ENCODE assay signal across 8 cellular contexts in the genomic region with DNA sequence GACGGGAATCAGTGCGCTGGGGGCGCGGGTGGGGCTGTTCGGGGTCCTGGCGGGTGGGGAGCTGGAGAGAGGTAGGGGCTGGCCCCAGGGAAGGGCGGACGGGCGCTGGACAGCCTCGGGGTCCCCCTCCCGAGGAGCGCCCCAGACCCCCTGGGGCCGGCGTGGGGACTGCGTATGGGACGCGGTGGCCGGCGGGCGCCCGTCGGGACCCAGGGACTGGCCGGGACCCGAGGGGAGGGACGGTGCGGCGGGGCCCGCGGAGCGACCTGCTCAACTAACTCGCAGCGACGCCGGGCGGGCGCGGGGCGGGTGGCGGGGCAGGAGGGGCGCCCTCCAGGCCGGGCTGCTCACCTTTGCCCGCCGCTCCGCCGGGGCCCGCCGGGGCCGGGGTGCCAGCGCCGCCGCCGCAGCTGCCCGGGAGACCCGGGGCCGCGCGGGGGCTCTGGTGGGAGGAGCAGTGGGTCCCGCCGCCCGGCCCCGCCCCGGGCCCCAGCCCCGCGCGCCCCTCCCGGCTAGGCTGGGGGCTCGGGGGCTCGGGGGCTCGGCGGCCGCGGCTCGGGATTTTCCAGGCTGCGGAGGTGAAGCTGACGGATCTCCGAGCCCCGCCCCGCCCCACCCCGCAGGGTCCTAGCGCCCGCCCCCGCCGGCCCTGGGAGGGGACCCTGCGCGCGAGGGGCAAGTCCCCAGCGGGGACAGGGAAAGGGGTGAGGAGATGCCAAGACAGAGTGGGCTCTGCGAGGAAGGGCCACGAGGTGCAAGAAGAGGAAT. TPM values are rescaled to one million over a fixed set of nuclear protein-coding genes. Genes with fewer than 3 reads are reported as not detected.
A peak's percentile ranks its signal among the peaks of the same experiment; 100 is the strongest.
DNase-seq lines count a peak whose midpoint lies in the region; ATAC-seq and TF ChIP-seq lines count a peak whose summit lies in the region.

No MANE protein-coding gene starts in this region.

- peak; percentile 32 to 69 (median 63) for DNase-seq in NCI-H1417 (lab: John Stamatoyannopoulos, UW)
- no peak for DNase-seq in NCI-H1417 treated with DMSO at 0.1 percent for 48 hours (lab: John Stamatoyannopoulos, UW)
- DNase-seq in NCI-H69 (lab: John Stamatoyannopoulos, UW): peak; percentile 80
- DNase-seq in activated T-helper 2 cell treated with anti-CD3 and anti-CD28 coated beads, Interferon-gamma antibody, Interleukin-2, Interleukin-4, amounts not matched to agents 10 μg/mL and 5 μg/mL and 100 μg/mL, durations not matched to agents 14 hours and 24 hours and 36 hours (ENCODE audit: low spot score): peak; percentile 36
- DNase-seq in progenitor cell of endocrine pancreas (ENCODE audit: low spot score, unreplicated experiment): peak; percentile 58
- DNase-seq in NK-92 treated with Interleukin-12 subunit alpha and Interleukin-12 subunit beta, amount 100 ng/mL, for 24 hours (lab: John Stamatoyannopoulos, UW): no peak
- no peak for DNase-seq in globus pallidus (ENCODE audit: low spot score)

- H3K4me1 ChIP-seq in gastroesophageal sphincter: peaks cover 0 to 57% (median 20%) of the 10 kb centered on the region in 3 donors

- no peak overlapping the region for H3K27ac Mint-ChIP-seq in activated T-helper 2 cell treated with anti-CD3 and anti-CD28 coated beads, Interferon-gamma antibody, Interleukin-2, Interleukin-4, amounts not matched to agents 10 μg/mL and 5 μg/mL and 100 μg/mL, durations not matched to agents 14 hours and 24 hours and 36 hours
- H3K27ac Mint-ChIP-seq in progenitor cell of endocrine pancreas: peak overlapping the region; percentile 89

- H3K36me3 ChIP-seq in gastroesophageal sphincter: peaks cover 0 to 8% of the 10 kb centered on the region in 2 donors

- intact Hi-C loops in activated T-helper 2 cell treated with anti-CD3 and anti-CD28 coated beads, Interferon-gamma antibody, Interleukin-2, Interleukin-4, amounts not matched to agents 10 μg/mL and 5 μg/mL and 100 μg/mL, durations not matched to agents 14 hours and 24 hours and 36 hours (cut with micrococcal nuclease): no loop called here

- peak overlapping the region; percentile 65 to 84 for H3K4me3 ChIP-seq in gastroesophageal sphincter

- H3K9me3 Mint-ChIP-seq in activated T-helper 2 cell treated with anti-CD3 and anti-CD28 coated beads, Interferon-gamma antibody, Interleukin-2, Interleukin-4, amounts not matched to agents 10 μg/mL and 5 μg/mL and 100 μg/mL, durations not matched to agents 14 hours and 24 hours and 36 hours: no peaks in the 10 kb centered on the region
- H3K9me3 Mint-ChIP-seq in progenitor cell of endocrine pancreas (ENCODE audit: low read depth): no peaks in the 10 kb centered on the region

- H3K4me1 Mint-ChIP-seq in activated T-helper 2 cell treated with anti-CD3 and anti-CD28 coated beads, Interferon-gamma antibody, Interleukin-2, Interleukin-4, amounts not matched to agents 10 μg/mL and 5 μg/mL and 100 μg/mL, durations not matched to agents 14 hours and 24 hours and 36 hours (ENCODE audit: low read depth): peaks cover 8% of the 10 kb centered on the region
- H3K4me1 Mint-ChIP-seq in progenitor cell of endocrine pancreas (ENCODE audit: low read depth): peaks cover 71% of the 10 kb centered on the region

- no peaks in the 10 kb centered on the region for H3K36me3 Mint-ChIP-seq in activated T-helper 2 cell treated with anti-CD3 and anti-CD28 coated beads, Interferon-gamma antibody, Interleukin-2, Interleukin-4, amounts not matched to agents 10 μg/mL and 5 μg/mL and 100 μg/mL, durations not matched to agents 14 hours and 24 hours and 36 hours (ENCODE audit: low read depth)
- no peaks in the 10 kb centered on the region for H3K36me3 Mint-ChIP-seq in progenitor cell of endocrine pancreas (ENCODE audit: insufficient read depth)

- peak overlapping the region in 2 of 4 donors; percentile 43 to 81 for H3K27ac ChIP-seq in gastroesophageal sphincter

- WGBS in gastroesophageal sphincter (ENCODE audit: low coverage in 1 of 2), 2 donors: 0% methylated on average over 1 of the region's 89 CpGs; no CpG with 5 or more reads in 1 of the 2 donors

- TF ChIP-seq CTCF in gastroesophageal sphincter (IDR thresholded peaks at IDR 0.05): no peak
- TF ChIP-seq CTCF in progenitor cell of endocrine pancreas (IDR thresholded peaks at IDR 0.05; ENCODE audit: unreplicated experiment): no peak

- H3K27me3 ChIP-seq in gastroesophageal sphincter: no peaks in the 10 kb centered on the region

- TF ChIP-seq POLR2A in gastroesophageal sphincter (IDR thresholded peaks at IDR 0.05): no peak

- peak; percentile 58 for ATAC-seq in gastroesophageal sphincter

- peaks cover 6% of the 10 kb centered on the region for H3K27me3 Mint-ChIP-seq in activated T-helper 2 cell treated with anti-CD3 and anti-CD28 coated beads, Interferon-gamma antibody, Interleukin-2, Interleukin-4, amounts not matched to agents 10 μg/mL and 5 μg/mL and 100 μg/mL, durations not matched to agents 14 hours and 24 hours and 36 hours (ENCODE audit: low read depth)
- H3K27me3 Mint-ChIP-seq in progenitor cell of endocrine pancreas: no peaks in the 10 kb centered on the region

- TF ChIP-seq EP300 in gastroesophageal sphincter (IDR thresholded peaks at IDR 0.05): no peak

- peak overlapping the region; percentile 72 for H3K4me3 Mint-ChIP-seq in activated T-helper 2 cell treated with anti-CD3 and anti-CD28 coated beads, Interferon-gamma antibody, Interleukin-2, Interleukin-4, amounts not matched to agents 10 μg/mL and 5 μg/mL and 100 μg/mL, durations not matched to agents 14 hours and 24 hours and 36 hours (ENCODE audit: low read depth)
- H3K4me3 Mint-ChIP-seq in progenitor cell of endocrine pancreas (ENCODE audit: low read depth): peak overlapping the region; percentile 85

- H3K9me3 ChIP-seq in gastroesophageal sphincter: no peaks in the 10 kb centered on the region

RNA-seq across cellular contexts. Expression of a gene that starts 12.3 kb away (rescaled TPM):
- total RNA-seq in activated T-helper 2 cell treated with anti-CD3 and anti-CD28 coated beads, Interferon-gamma antibody, Interleukin-2, Interleukin-4, amounts not matched to agents 10 μg/mL and 5 μg/mL and 100 μg/mL, durations not matched to agents 14 hours and 24 hours and 36 hours: 10.7 and 16.0 TPM in 2 replicates
- total RNA-seq in gastroesophageal sphincter: 10 to 100 TPM; 35.8 to 56.6 (median 45.0) TPM
- 212 and 220 TPM in 2 replicates for total RNA-seq in progenitor cell of endocrine pancreas

RNA-seq across cellular contexts. Expression of a gene that starts 29.3 kb away (rescaled TPM):
- 95.2 and 96.2 TPM in 2 replicates for total RNA-seq in activated T-helper 2 cell treated with anti-CD3 and anti-CD28 coated beads, Interferon-gamma antibody, Interleukin-2, Interleukin-4, amounts not matched to agents 10 μg/mL and 5 μg/mL and 100 μg/mL, durations not matched to agents 14 hours and 24 hours and 36 hours
- total RNA-seq in gastroesophageal sphincter: 100 to 1,000 TPM in 2 of 4 donors, 10 to 100 TPM in 2; 72.4 to 125 (median 95.1) TPM
- total RNA-seq in progenitor cell of endocrine pancreas: 83.4 and 86.7 TPM in 2 replicates

RNA-seq across cellular contexts. Expression of a gene that starts 32.7 kb away (rescaled TPM):
- 86.8 and 87.1 TPM in 2 replicates for total RNA-seq in activated T-helper 2 cell treated with anti-CD3 and anti-CD28 coated beads, Interferon-gamma antibody, Interleukin-2, Interleukin-4, amounts not matched to agents 10 μg/mL and 5 μg/mL and 100 μg/mL, durations not matched to agents 14 hours and 24 hours and 36 hours
- total RNA-seq in gastroesophageal sphincter (10 to 100 TPM in 3 of 4 donors, 1 to 10 TPM in 1; 8.3 to 27.9 (median 16.5) TPM), progenitor cell of endocrine pancreas (43.8 and 43.9 TPM in 2 replicates)

Comparison
In these comparisons a context has a peak if more than half of its experiments do, and no peak if none do; other contexts are left out.
1. DNase-seq: peak in NCI-H1417 (3 of 3), NCI-H69 (single experiment), activated T-helper 2 cell treated with anti-CD3 and anti-CD28 coated beads, Interferon-gamma antibody, Interleukin-2, Interleukin-4, amounts not matched to agents 10 μg/mL and 5 μg/mL and 100 μg/mL, durations not matched to agents 14 hours and 24 hours and 36 hours (single experiment) and progenitor cell of endocrine pancreas (single experiment); none in NCI-H1417 treated with DMSO at 0.1 percent for 48 hours (single experiment), NK-92 treated with Interleukin-12 subunit alpha and Interleukin-12 subunit beta, amount 100 ng/mL, for 24 hours (single experiment) and globus pallidus (single experiment).